1 cellular context compared by ENCODE assay signal in the genomic region with DNA sequence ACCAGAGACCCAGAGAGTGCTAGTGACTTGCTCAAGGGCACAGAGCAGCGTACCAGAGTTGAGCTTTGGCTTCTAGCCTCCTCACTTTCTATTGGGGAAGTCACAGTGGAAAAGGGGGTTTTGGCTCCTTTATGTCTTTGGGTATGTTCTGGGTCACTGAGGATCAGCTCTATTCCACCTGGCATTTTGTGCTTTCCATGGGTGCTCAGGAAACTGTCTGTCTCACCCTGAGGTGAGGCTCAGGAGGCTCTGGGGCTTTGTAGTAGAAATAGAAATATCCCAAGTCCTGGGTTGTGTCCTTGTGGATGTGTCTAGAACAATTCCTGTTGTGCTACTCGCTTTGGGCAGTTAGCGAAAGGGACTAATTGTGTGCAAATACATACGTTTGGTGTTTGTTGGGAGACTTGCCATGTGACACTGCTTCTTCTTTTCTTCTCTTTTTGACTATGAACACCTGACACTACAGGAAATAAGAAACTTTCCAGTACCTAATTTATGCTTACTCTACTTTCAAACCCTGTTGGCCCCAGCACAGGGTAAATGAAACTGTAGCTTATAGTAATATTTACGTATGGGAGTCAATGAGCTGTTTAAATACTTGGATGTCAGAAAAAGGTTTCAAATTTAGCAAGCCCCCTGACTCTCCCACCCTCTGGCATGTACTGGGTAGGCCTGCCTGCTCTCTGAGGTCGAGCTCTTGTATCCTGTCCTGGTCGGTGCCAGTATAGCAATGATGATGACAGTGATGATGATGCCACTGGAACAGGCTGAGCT.
A peak's percentile ranks its signal among the peaks of the same experiment; 100 is the strongest.
TF ChIP-seq lines count a peak whose summit lies in the region.

No MANE protein-coding gene starts in this region.

TF ChIP-seq in GM12878, 131 proteins besides CTCF, POLR2A, EP300 and RAD21 (continued from another document and continues in another):
- TF ChIP-seq, protein P1, sequence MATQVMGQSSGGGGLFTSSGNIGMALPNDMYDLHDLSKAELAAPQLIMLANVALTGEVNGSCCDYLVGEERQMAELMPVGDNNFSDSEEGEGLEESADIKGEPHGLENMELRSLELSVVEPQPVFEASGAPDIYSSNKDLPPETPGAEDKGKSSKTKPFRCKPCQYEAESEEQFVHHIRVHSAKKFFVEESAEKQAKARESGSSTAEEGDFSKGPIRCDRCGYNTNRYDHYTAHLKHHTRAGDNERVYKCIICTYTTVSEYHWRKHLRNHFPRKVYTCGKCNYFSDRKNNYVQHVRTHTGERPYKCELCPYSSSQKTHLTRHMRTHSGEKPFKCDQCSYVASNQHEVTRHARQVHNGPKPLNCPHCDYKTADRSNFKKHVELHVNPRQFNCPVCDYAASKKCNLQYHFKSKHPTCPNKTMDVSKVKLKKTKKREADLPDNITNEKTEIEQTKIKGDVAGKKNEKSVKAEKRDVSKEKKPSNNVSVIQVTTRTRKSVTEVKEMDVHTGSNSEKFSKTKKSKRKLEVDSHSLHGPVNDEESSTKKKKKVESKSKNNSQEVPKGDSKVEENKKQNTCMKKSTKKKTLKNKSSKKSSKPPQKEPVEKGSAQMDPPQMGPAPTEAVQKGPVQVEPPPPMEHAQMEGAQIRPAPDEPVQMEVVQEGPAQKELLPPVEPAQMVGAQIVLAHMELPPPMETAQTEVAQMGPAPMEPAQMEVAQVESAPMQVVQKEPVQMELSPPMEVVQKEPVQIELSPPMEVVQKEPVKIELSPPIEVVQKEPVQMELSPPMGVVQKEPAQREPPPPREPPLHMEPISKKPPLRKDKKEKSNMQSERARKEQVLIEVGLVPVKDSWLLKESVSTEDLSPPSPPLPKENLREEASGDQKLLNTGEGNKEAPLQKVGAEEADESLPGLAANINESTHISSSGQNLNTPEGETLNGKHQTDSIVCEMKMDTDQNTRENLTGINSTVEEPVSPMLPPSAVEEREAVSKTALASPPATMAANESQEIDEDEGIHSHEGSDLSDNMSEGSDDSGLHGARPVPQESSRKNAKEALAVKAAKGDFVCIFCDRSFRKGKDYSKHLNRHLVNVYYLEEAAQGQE (IDR thresholded peaks at IDR 0.05; ENCODE audit: low read depth, low read length) = no peak
- TF ChIP-seq BRCA1 (IDR thresholded peaks at IDR 0.05; ENCODE audit: low read depth, low read length) = no peak
- TF ChIP-seq EZH2 (IDR thresholded peaks at IDR 0.05; ENCODE audit: borderline replicate concordance, control insufficient read depth, low read depth, low read length) = no peak
- TF ChIP-seq CEBPB (IDR thresholded peaks at IDR 0.05; ENCODE audit: borderline replicate concordance in 1 of 2, low read depth in 2 of 2, low read length in 2 of 2) = no peak
- no peak for TF ChIP-seq ZNF622 (IDR thresholded peaks at IDR 0.05)
- TF ChIP-seq SRF (IDR thresholded peaks at IDR 0.05; ENCODE audit: low read depth in 2 of 2, low read length in 2 of 2) = 0 out of 4 replicates have a peak, but pooled peaks of 1 of the 2 experiments have one; percentile 25
- TF ChIP-seq, protein P2, sequence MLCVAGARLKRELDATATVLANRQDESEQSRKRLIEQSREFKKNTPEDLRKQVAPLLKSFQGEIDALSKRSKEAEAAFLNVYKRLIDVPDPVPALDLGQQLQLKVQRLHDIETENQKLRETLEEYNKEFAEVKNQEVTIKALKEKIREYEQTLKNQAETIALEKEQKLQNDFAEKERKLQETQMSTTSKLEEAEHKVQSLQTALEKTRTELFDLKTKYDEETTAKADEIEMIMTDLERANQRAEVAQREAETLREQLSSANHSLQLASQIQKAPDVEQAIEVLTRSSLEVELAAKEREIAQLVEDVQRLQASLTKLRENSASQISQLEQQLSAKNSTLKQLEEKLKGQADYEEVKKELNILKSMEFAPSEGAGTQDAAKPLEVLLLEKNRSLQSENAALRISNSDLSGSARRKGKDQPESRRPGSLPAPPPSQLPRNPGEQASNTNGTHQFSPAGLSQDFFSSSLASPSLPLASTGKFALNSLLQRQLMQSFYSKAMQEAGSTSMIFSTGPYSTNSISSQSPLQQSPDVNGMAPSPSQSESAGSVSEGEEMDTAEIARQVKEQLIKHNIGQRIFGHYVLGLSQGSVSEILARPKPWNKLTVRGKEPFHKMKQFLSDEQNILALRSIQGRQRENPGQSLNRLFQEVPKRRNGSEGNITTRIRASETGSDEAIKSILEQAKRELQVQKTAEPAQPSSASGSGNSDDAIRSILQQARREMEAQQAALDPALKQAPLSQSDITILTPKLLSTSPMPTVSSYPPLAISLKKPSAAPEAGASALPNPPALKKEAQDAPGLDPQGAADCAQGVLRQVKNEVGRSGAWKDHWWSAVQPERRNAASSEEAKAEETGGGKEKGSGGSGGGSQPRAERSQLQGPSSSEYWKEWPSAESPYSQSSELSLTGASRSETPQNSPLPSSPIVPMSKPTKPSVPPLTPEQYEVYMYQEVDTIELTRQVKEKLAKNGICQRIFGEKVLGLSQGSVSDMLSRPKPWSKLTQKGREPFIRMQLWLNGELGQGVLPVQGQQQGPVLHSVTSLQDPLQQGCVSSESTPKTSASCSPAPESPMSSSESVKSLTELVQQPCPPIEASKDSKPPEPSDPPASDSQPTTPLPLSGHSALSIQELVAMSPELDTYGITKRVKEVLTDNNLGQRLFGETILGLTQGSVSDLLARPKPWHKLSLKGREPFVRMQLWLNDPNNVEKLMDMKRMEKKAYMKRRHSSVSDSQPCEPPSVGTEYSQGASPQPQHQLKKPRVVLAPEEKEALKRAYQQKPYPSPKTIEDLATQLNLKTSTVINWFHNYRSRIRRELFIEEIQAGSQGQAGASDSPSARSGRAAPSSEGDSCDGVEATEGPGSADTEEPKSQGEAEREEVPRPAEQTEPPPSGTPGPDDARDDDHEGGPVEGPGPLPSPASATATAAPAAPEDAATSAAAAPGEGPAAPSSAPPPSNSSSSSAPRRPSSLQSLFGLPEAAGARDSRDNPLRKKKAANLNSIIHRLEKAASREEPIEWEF (IDR thresholded peaks at IDR 0.05; ENCODE audit: insufficient replicate concordance, low read depth, low read length) = no peak
- TF ChIP-seq, protein P3, sequence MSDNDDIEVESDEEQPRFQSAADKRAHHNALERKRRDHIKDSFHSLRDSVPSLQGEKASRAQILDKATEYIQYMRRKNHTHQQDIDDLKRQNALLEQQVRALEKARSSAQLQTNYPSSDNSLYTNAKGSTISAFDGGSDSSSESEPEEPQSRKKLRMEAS (IDR thresholded peaks at IDR 0.05; ENCODE audit: low read depth, low read length) = peak; percentile 32; the same call in 1 of the 2 replicates
- TF ChIP-seq NR2C2 (IDR thresholded peaks at IDR 0.05; ENCODE audit: borderline replicate concordance, control insufficient read depth, insufficient read length, low read depth) = no peak
- no peak for TF ChIP-seq SUZ12 (IDR thresholded peaks at IDR 0.05; ENCODE audit: unreplicated experiment)
- no peak for TF ChIP-seq CBX5 (IDR thresholded peaks at IDR 0.05; ENCODE audit: low read depth)
- TF ChIP-seq, protein P4, sequence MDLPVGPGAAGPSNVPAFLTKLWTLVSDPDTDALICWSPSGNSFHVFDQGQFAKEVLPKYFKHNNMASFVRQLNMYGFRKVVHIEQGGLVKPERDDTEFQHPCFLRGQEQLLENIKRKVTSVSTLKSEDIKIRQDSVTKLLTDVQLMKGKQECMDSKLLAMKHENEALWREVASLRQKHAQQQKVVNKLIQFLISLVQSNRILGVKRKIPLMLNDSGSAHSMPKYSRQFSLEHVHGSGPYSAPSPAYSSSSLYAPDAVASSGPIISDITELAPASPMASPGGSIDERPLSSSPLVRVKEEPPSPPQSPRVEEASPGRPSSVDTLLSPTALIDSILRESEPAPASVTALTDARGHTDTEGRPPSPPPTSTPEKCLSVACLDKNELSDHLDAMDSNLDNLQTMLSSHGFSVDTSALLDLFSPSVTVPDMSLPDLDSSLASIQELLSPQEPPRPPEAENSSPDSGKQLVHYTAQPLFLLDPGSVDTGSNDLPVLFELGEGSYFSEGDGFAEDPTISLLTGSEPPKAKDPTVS (IDR thresholded peaks at IDR 0.05; ENCODE audit: low read depth, low read length) = no peak
- TF ChIP-seq, protein P5, sequence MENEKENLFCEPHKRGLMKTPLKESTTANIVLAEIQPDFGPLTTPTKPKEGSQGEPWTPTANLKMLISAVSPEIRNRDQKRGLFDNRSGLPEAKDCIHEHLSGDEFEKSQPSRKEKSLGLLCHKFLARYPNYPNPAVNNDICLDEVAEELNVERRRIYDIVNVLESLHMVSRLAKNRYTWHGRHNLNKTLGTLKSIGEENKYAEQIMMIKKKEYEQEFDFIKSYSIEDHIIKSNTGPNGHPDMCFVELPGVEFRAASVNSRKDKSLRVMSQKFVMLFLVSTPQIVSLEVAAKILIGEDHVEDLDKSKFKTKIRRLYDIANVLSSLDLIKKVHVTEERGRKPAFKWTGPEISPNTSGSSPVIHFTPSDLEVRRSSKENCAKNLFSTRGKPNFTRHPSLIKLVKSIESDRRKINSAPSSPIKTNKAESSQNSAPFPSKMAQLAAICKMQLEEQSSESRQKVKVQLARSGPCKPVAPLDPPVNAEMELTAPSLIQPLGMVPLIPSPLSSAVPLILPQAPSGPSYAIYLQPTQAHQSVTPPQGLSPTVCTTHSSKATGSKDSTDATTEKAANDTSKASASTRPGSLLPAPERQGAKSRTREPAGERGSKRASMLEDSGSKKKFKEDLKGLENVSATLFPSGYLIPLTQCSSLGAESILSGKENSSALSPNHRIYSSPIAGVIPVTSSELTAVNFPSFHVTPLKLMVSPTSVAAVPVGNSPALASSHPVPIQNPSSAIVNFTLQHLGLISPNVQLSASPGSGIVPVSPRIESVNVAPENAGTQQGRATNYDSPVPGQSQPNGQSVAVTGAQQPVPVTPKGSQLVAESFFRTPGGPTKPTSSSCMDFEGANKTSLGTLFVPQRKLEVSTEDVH (IDR thresholded peaks at IDR 0.05; ENCODE audit: low read depth, partially characterized antibody) = no peak
- peak; percentile 91 for TF ChIP-seq MTA2 (IDR thresholded peaks at IDR 0.05; ENCODE audit: low read depth)
- no peak for TF ChIP-seq ZZZ3 (IDR thresholded peaks at IDR 0.05; ENCODE audit: control insufficient read depth, insufficient read length, low read depth)
- TF ChIP-seq KAT2A (conservative IDR thresholded peaks at IDR 0.05; ENCODE audit: control insufficient read depth, low read depth, low read length) = no peak
- TF ChIP-seq CREB1 (IDR thresholded peaks at IDR 0.05; ENCODE audit: low read depth) = no peak
- TF ChIP-seq, protein P6, sequence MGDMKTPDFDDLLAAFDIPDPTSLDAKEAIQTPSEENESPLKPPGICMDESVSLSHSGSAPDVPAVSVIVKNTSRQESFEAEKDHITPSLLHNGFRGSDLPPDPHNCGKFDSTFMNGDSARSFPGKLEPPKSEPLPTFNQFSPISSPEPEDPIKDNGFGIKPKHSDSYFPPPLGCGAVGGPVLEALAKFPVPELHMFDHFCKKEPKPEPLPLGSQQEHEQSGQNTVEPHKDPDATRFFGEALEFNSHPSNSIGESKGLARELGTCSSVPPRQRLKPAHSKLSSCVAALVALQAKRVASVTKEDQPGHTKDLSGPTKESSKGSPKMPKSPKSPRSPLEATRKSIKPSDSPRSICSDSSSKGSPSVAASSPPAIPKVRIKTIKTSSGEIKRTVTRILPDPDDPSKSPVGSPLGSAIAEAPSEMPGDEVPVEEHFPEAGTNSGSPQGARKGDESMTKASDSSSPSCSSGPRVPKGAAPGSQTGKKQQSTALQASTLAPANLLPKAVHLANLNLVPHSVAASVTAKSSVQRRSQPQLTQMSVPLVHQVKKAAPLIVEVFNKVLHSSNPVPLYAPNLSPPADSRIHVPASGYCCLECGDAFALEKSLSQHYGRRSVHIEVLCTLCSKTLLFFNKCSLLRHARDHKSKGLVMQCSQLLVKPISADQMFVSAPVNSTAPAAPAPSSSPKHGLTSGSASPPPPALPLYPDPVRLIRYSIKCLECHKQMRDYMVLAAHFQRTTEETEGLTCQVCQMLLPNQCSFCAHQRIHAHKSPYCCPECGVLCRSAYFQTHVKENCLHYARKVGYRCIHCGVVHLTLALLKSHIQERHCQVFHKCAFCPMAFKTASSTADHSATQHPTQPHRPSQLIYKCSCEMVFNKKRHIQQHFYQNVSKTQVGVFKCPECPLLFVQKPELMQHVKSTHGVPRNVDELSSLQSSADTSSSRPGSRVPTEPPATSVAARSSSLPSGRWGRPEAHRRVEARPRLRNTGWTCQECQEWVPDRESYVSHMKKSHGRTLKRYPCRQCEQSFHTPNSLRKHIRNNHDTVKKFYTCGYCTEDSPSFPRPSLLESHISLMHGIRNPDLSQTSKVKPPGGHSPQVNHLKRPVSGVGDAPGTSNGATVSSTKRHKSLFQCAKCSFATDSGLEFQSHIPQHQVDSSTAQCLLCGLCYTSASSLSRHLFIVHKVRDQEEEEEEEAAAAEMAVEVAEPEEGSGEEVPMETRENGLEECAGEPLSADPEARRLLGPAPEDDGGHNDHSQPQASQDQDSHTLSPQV (IDR thresholded peaks at IDR 0.05) = no peak
- TF ChIP-seq, protein P7, sequence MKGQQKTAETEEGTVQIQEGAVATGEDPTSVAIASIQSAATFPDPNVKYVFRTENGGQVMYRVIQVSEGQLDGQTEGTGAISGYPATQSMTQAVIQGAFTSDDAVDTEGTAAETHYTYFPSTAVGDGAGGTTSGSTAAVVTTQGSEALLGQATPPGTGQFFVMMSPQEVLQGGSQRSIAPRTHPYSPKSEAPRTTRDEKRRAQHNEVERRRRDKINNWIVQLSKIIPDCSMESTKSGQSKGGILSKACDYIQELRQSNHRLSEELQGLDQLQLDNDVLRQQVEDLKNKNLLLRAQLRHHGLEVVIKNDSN (IDR thresholded peaks at IDR 0.05; ENCODE audit: borderline replicate concordance, extremely low read length, insufficient read depth, low read depth, low read length) = peak; percentile 31
- peak; percentile 87 for TF ChIP-seq ATF7 (IDR thresholded peaks at IDR 0.05; ENCODE audit: low read depth)
- TF ChIP-seq, protein P8, sequence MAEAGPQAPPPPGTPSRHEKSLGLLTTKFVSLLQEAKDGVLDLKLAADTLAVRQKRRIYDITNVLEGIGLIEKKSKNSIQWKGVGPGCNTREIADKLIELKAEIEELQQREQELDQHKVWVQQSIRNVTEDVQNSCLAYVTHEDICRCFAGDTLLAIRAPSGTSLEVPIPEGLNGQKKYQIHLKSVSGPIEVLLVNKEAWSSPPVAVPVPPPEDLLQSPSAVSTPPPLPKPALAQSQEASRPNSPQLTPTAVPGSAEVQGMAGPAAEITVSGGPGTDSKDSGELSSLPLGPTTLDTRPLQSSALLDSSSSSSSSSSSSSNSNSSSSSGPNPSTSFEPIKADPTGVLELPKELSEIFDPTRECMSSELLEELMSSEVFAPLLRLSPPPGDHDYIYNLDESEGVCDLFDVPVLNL (IDR thresholded peaks at IDR 0.05; ENCODE audit: low read depth, low read length) = no peak
- peak; percentile 94 for TF ChIP-seq JUNB (IDR thresholded peaks at IDR 0.05)
- TF ChIP-seq ZNF207 (IDR thresholded peaks at IDR 0.05; ENCODE audit: borderline replicate concordance) = peak; percentile 63; the same call in 1 of the 2 replicates
- peak; percentile 26; the same call in 1 of the 2 replicates for TF ChIP-seq PAX8 (IDR thresholded peaks at IDR 0.05)
- TF ChIP-seq, protein P9, sequence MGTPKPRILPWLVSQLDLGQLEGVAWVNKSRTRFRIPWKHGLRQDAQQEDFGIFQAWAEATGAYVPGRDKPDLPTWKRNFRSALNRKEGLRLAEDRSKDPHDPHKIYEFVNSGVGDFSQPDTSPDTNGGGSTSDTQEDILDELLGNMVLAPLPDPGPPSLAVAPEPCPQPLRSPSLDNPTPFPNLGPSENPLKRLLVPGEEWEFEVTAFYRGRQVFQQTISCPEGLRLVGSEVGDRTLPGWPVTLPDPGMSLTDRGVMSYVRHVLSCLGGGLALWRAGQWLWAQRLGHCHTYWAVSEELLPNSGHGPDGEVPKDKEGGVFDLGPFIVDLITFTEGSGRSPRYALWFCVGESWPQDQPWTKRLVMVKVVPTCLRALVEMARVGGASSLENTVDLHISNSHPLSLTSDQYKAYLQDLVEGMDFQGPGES (IDR thresholded peaks at IDR 0.05) = no peak
- TF ChIP-seq BCL11A (IDR thresholded peaks at IDR 0.05; ENCODE audit: low read depth, low read length) = peak; percentile 74
